In the genomic region with DNA sequence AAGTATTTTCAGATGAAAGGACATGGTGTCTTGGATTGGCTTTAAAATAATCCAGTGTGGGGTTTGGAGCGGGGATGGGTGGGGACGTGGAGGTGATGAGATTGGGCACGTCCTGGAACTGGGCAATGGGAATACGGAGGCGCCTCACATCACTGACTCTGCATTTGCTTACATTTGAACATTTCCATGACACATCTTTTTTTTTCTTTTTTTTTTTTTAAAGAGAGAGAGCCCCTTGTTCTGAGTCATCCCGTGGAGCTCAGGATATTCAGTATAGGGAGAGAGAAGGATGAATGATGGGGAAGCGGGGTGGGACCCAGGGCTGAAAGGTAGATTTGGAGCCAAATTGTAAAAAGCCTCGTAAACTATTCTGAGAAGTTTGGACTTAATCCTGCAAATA, we compare ENCODE assay signal across 1 cellular context.
A peak's percentile ranks its signal among the peaks of the same experiment; 100 is the strongest.
TF ChIP-seq lines count a peak whose summit lies in the region.

No MANE protein-coding gene starts in this region.

TF ChIP-seq in K562, 482 proteins besides CTCF, POLR2A, EP300 and RAD21 (continued from another document):
- no peak for TF ChIP-seq ELK3 (CRISPR knock-in tag; IDR thresholded peaks at IDR 0.05)
- TF ChIP-seq NCOR1 (IDR thresholded peaks at IDR 0.05), result no peak
- TF ChIP-seq ILK (tag; IDR thresholded peaks at IDR 0.05; ENCODE audit: borderline replicate concordance, low read depth), result no peak
- TF ChIP-seq ZNF316 (IDR thresholded peaks at IDR 0.05), result peak; percentile 26; the same call in 1 of the 2 replicates
- TF ChIP-seq ZNF57 (CRISPR knock-in tag; IDR thresholded peaks at IDR 0.05), result no peak
- TF ChIP-seq FOXM1 (IDR thresholded peaks at IDR 0.05; ENCODE audit: low read depth), result no peak
- no peak for TF ChIP-seq FOXM1 (CRISPR knock-in tag; IDR thresholded peaks at IDR 0.05; ENCODE audit: low read depth)
